In genomic region chr16:88991813-88992350, GRCh38 we compare ENCODE assay signal across 21 cellular contexts. TPM values are rescaled to one million over a fixed set of nuclear protein-coding genes. Genes with fewer than 3 reads are reported as not detected.
"Had no signal": no experiment of that assay in that cellular context is flagged by ENCODE, and none has a peak within 500 bp of the region (broad histone marks: within the 10 kb centered on the region; RNA-seq: fewer than 3 reads in every experiment).

No MANE protein-coding gene starts in this region.

- H3K4me1 ChIP-seq: thyroid gland had no signal

- H3K9ac ChIP-seq: neural progenitor cell had no signal

- H2AFZ ChIP-seq: neural progenitor cell had no signal

- ATAC-seq: activated CD8-positive, alpha-beta T cell treated with anti-CD3 and anti-CD28 coated beads for 36 hours; activated naive CD4-positive, alpha-beta T cell treated with anti-CD3 and anti-CD28 coated beads, Interleukin-2, amount 50 U/mL, for 72 hours; left lung had no signal

- DNase-seq: activated CD4-positive, alpha-beta T cell treated with anti-CD3 and anti-CD28 coated beads for 48 hours; activated CD8-positive, alpha-beta T cell treated with anti-CD3 and anti-CD28 coated beads for 36 hours; activated effector memory CD4-positive, alpha-beta T cell treated with anti-CD3 and anti-CD28 coated beads, Interleukin-2, amount 50 U/mL, for 16 hours; activated T-cell treated with anti-CD3 and anti-CD28 coated beads, Interleukin-2, amount 50 U/mL, for 48 hours; central memory CD4-positive, alpha-beta T cell; esophagus squamous epithelium; glutamatergic neuron; hypothalamus; kidney; mammary epithelial cell; naive B cell; ovary; stimulated activated CD4-positive, alpha-beta T cell treated with anti-CD3 and anti-CD28 coated beads, Interleukin-12 subunit alpha, Interleukin-12 subunit beta, amount 100 ng/mL, for 4 hours; stimulated activated CD4-positive, alpha-beta T cell treated with anti-CD3 and anti-CD28 coated beads, Interleukin-2, amount 100 ng/mL, for 24 hours; thyroid gland had no signal

- H3K27ac ChIP-seq: coronary artery, left lung, neural progenitor cell, ovary, thyroid gland had no signal

- H3K36me3 ChIP-seq: esophagus squamous epithelium, left lung, neural progenitor cell, ovary, thyroid gland had no signal

- H3K9me3 ChIP-seq: left lung, ovary, thyroid gland had no signal

- H3K4me3 ChIP-seq: coronary artery, esophagus squamous epithelium, left lung, neural progenitor cell, ovary, thyroid gland had no signal

- H3K27me3 ChIP-seq: neural progenitor cell, ovary, thyroid gland had no signal

RNA-seq across cellular contexts. Expression of gene CBFA2T3, which starts 14.9 kb away (rescaled TPM):
- total RNA-seq: fibroblast of villous mesenchyme, pulmonary artery endothelial cell had no signal
